1 cellular context compared by ENCODE assay signal in genomic region chr19:41309225-41310030, GRCh38.
TF ChIP-seq lines count a peak whose summit lies in the region.

No MANE protein-coding gene starts in this region.

TF ChIP-seq in K562, 482 proteins besides CTCF, POLR2A, EP300 and RAD21 (continued from another document):
- TF ChIP-seq SIN3B (IDR thresholded peaks at IDR 0.05; ENCODE audit: low read depth) (no peak), BRF1 (IDR thresholded peaks at IDR 0.05; ENCODE audit: borderline replicate concordance, extremely low read depth, insufficient read length) (no peak), FOXK2 (conservative IDR thresholded peaks at IDR 0.05 in 1 of 2, IDR thresholded peaks at IDR 0.05 in 1 of 2; ENCODE audit: low read depth in 2 of 2) (no peak), SMARCA4 (IDR thresholded peaks at IDR 0.05) (no peak), DEAF1 (CRISPR knock-in tag; IDR thresholded peaks at IDR 0.05) (no peak), ZNF384 (IDR thresholded peaks at IDR 0.05; ENCODE audit: low read depth, low read length) (no peak), PHF8 (IDR thresholded peaks at IDR 0.05; ENCODE audit: borderline replicate concordance, low read length) (no peak), POLR2G (IDR thresholded peaks at IDR 0.05; ENCODE audit: low read depth, low read length) (no peak), ZSCAN32 (CRISPR knock-in tag; IDR thresholded peaks at IDR 0.05) (no peak), SMAD2 (IDR thresholded peaks at IDR 0.05; ENCODE audit: low read depth, low read length) (no peak), ZBTB8A (IDR thresholded peaks at IDR 0.05; ENCODE audit: partially characterized antibody) (no peak), ZNF655 (CRISPR knock-in tag; IDR thresholded peaks at IDR 0.05) (no peak)
- TF ChIP-seq, protein P1, sequence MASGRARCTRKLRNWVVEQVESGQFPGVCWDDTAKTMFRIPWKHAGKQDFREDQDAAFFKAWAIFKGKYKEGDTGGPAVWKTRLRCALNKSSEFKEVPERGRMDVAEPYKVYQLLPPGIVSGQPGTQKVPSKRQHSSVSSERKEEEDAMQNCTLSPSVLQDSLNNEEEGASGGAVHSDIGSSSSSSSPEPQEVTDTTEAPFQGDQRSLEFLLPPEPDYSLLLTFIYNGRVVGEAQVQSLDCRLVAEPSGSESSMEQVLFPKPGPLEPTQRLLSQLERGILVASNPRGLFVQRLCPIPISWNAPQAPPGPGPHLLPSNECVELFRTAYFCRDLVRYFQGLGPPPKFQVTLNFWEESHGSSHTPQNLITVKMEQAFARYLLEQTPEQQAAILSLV (tag; IDR thresholded peaks at IDR 0.05), result no peak
- TF ChIP-seq, protein P2, sequence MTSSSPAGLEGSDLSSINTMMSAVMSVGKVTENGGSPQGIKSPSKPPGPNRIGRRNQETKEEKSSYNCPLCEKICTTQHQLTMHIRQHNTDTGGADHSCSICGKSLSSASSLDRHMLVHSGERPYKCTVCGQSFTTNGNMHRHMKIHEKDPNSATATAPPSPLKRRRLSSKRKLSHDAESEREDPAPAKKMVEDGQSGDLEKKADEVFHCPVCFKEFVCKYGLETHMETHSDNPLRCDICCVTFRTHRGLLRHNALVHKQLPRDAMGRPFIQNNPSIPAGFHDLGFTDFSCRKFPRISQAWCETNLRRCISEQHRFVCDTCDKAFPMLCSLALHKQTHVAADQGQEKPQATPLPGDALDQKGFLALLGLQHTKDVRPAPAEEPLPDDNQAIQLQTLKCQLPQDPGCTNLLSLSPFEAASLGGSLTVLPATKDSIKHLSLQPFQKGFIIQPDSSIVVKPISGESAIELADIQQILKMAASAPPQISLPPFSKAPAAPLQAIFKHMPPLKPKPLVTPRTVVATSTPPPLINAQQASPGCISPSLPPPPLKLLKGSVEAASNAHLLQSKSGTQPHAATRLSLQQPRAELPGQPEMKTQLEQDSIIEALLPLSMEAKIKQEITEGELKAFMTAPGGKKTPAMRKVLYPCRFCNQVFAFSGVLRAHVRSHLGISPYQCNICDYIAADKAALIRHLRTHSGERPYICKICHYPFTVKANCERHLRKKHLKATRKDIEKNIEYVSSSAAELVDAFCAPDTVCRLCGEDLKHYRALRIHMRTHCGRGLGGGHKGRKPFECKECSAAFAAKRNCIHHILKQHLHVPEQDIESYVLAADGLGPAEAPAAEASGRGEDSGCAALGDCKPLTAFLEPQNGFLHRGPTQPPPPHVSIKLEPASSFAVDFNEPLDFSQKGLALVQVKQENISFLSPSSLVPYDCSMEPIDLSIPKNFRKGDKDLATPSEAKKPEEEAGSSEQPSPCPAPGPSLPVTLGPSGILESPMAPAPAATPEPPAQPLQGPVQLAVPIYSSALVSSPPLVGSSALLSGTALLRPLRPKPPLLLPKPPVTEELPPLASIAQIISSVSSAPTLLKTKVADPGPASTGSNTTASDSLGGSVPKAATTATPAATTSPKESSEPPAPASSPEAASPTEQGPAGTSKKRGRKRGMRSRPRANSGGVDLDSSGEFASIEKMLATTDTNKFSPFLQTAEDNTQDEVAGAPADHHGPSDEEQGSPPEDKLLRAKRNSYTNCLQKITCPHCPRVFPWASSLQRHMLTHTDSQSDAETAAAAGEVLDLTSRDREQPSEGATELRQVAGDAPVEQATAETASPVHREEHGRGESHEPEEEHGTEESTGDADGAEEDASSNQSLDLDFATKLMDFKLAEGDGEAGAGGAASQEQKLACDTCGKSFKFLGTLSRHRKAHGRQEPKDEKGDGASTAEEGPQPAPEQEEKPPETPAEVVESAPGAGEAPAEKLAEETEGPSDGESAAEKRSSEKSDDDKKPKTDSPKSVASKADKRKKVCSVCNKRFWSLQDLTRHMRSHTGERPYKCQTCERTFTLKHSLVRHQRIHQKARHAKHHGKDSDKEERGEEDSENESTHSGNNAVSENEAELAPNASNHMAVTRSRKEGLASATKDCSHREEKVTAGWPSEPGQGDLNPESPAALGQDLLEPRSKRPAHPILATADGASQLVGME (CRISPR knock-in tag; IDR thresholded peaks at IDR 0.05), result no peak
